In genomic region chr17:77875881-77876509, GRCh38 we compare ENCODE assay signal across 11 cellular contexts.
DNase-seq lines count a peak whose midpoint lies in the region; ATAC-seq and TF ChIP-seq lines count a peak whose summit lies in the region.
"Had no signal": no experiment of that assay in that cellular context is flagged by ENCODE, and none has a peak within 500 bp of the region (broad histone marks: within the 10 kb centered on the region; RNA-seq: fewer than 3 reads in every experiment).

No MANE protein-coding gene starts in this region.

- no peak overlapping the region for H3K4me3 ChIP-seq in mucosa of descending colon
- H3K4me3 ChIP-seq: left lung had no signal

- H3K36me3 Mint-ChIP-seq in T-cell, result peaks cover 11% of the 10 kb centered on the region

- H3K27me3 Mint-ChIP-seq in T-cell, result no peaks in the 10 kb centered on the region

- H3K4me1 ChIP-seq in mucosa of descending colon (ENCODE audit: low read depth), result no peaks in the 10 kb centered on the region

- H3K4me1 Mint-ChIP-seq in T-cell, result peaks cover 85 to 90% (median 88%) of the 10 kb centered on the region in 3 donors

- peak; percentile 20 for DNase-seq in COLO829 (ENCODE audit: low spot score)
- peak in 2 of 34 experiments; percentile 15 to 36 for DNase-seq in T-cell
- no peak for DNase-seq in mucosa of descending colon
- no peak for DNase-seq in HCEC 1CT
- no peak for DNase-seq in nucleus accumbens (lab: John Stamatoyannopoulos, UW)
- no peak for DNase-seq in GOT3 (lab: John Stamatoyannopoulos, UW)
- no peak for DNase-seq in stimulated activated naive CD4-positive, alpha-beta T cell (lab: John Stamatoyannopoulos, UW)
- DNase-seq: NCI-H526, substantia nigra had no signal

- ATAC-seq in HG03060 (IDR thresholded peaks at IDR 0.05; ENCODE audit: low read depth, unreplicated experiment), result peak; percentile 70
- ATAC-seq in T-cell (replicated peaks in 1 of 4), result no peak
- ATAC-seq in mucosa of descending colon, result peak; percentile 34
- ATAC-seq: left lung had no signal

- intact Hi-C loops in mucosa of descending colon (cut with DNase I, micrococcal nuclease), result no loop called here

- CTCF ChIA-PET in T-cell (lab: Charles Lee), result no interaction called here

- peaks cover 0 to 10% (median 2%) of the 10 kb centered on the region in 3 donors for H3K9me3 Mint-ChIP-seq in T-cell

- no peaks in the 10 kb centered on the region for H3K9me3 ChIP-seq in mucosa of descending colon

- POLR2A ChIA-PET in T-cell (lab: Charles Lee), result interaction anchor here in 1 of 2 donors (0.7 to 1.2 kb wide), 2 partner anchors 13 to 880 kb away, joined by 3 to 5 read pairs; no protein-coding TSS in a partner anchor

- H3K27ac Mint-ChIP-seq in T-cell, result peak overlapping the region; percentile 64 to 67

- peak overlapping the region in 1 of 3 donors; percentile 64 for H3K4me3 Mint-ChIP-seq in T-cell

- H3K36me3 ChIP-seq in mucosa of descending colon (ENCODE audit: low read depth), result no peaks in the 10 kb centered on the region
- H3K36me3 ChIP-seq: left lung had no signal

- TF ChIP-seq CTCF in mucosa of descending colon (IDR thresholded peaks at IDR 0.05), result no peak

Comparison
In these comparisons a context has a peak if more than half of its experiments do, and no peak if none do; other contexts are left out.
1. ATAC-seq: peak in HG03060 (single experiment) and mucosa of descending colon (single experiment); none in T-cell (0 of 4).